10 cellular contexts compared by ENCODE assay signal in the genomic region with DNA sequence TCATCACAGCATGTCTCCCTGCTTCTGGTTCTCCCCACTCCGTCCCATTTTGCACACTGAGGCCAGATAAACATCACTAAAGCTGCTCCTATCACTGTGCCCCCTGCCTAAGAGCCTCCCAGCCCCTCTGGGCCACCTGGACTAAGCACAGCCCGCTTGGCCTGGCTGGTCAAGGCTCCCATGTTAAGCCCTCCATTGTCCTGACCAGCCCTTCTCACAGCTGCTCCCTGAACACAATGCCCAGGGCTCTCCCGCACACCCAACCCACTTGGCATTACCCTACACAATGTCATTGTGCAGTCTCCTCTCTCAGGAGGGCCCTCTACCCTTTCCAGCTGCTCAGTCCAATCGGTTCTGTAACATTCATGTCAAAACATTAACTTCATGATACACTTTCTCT.
"Had no signal": no experiment of that assay in that cellular context is flagged by ENCODE, and none has a peak within 500 bp of the region (broad histone marks: within the 10 kb centered on the region; RNA-seq: fewer than 3 reads in every experiment).

No MANE protein-coding gene starts in this region.

- H3K9me3 Mint-ChIP-seq: activated B cell treated with CpG ODN at 0.5 μM for 24 hours; activated CD4-positive, alpha-beta T cell treated with anti-CD3 and anti-CD28 coated beads, Interleukin-2, amount 10 ng/mL, durations not matched to agents 7 days and 5 days; activated naive CD4-positive, alpha-beta T cell treated with anti-CD3 and anti-CD28 coated beads, Interleukin-2, amount 10 ng/mL, durations not matched to agents 7 days and 5 days; activated T-helper 17 cell treated with anti-CD3 and anti-CD28 coated beads, Interleukin-2, amount 50 U/mL, for 72 hours; naive thymus-derived CD8-positive, alpha-beta T cell had no signal

- DNase-seq: activated B cell treated with CpG ODN at 0.5 μM for 24 hours; activated CD4-positive, alpha-beta T cell treated with anti-CD3 and anti-CD28 coated beads, Interleukin-2, amount 10 ng/mL, durations not matched to agents 7 days and 5 days; activated CD8-positive, alpha-beta memory T cell treated with anti-CD3 and anti-CD28 coated beads for 24 hours; activated naive CD4-positive, alpha-beta T cell treated with anti-CD3 and anti-CD28 coated beads, Interleukin-2, amount 10 ng/mL, durations not matched to agents 7 days and 5 days; central memory CD4-positive, alpha-beta T cell; effector CD4-positive, alpha-beta T cell; kidney glomerular epithelial cell; naive thymus-derived CD8-positive, alpha-beta T cell; SK-N-SH had no signal

- H3K27ac Mint-ChIP-seq: activated B cell treated with CpG ODN at 0.5 μM for 24 hours; activated CD4-positive, alpha-beta T cell treated with anti-CD3 and anti-CD28 coated beads, Interleukin-2, amount 10 ng/mL, durations not matched to agents 7 days and 5 days; activated naive CD4-positive, alpha-beta T cell treated with anti-CD3 and anti-CD28 coated beads, Interleukin-2, amount 10 ng/mL, durations not matched to agents 7 days and 5 days; activated T-helper 17 cell treated with anti-CD3 and anti-CD28 coated beads, Interleukin-2, amount 50 U/mL, for 72 hours; naive thymus-derived CD8-positive, alpha-beta T cell had no signal

- H3K36me3 Mint-ChIP-seq: activated naive CD4-positive, alpha-beta T cell treated with anti-CD3 and anti-CD28 coated beads, Interleukin-2, amount 10 ng/mL, durations not matched to agents 7 days and 5 days; naive thymus-derived CD8-positive, alpha-beta T cell had no signal

- H3K4me3 Mint-ChIP-seq: activated B cell treated with CpG ODN at 0.5 μM for 24 hours; activated CD4-positive, alpha-beta T cell treated with anti-CD3 and anti-CD28 coated beads, Interleukin-2, amount 10 ng/mL, durations not matched to agents 7 days and 5 days; activated naive CD4-positive, alpha-beta T cell treated with anti-CD3 and anti-CD28 coated beads, Interleukin-2, amount 10 ng/mL, durations not matched to agents 7 days and 5 days; activated T-helper 17 cell treated with anti-CD3 and anti-CD28 coated beads, Interleukin-2, amount 50 U/mL, for 72 hours; naive thymus-derived CD8-positive, alpha-beta T cell had no signal

- ATAC-seq: activated T-helper 17 cell treated with anti-CD3 and anti-CD28 coated beads, Interleukin-2, amount 50 U/mL, for 72 hours; naive thymus-derived CD8-positive, alpha-beta T cell had no signal

- H3K4me1 Mint-ChIP-seq: activated B cell treated with CpG ODN at 0.5 μM for 24 hours; activated CD4-positive, alpha-beta T cell treated with anti-CD3 and anti-CD28 coated beads, Interleukin-2, amount 10 ng/mL, durations not matched to agents 7 days and 5 days; activated naive CD4-positive, alpha-beta T cell treated with anti-CD3 and anti-CD28 coated beads, Interleukin-2, amount 10 ng/mL, durations not matched to agents 7 days and 5 days; activated T-helper 17 cell treated with anti-CD3 and anti-CD28 coated beads, Interleukin-2, amount 50 U/mL, for 72 hours had no signal
